9 cellular contexts compared by ENCODE assay signal in the genomic region with DNA sequence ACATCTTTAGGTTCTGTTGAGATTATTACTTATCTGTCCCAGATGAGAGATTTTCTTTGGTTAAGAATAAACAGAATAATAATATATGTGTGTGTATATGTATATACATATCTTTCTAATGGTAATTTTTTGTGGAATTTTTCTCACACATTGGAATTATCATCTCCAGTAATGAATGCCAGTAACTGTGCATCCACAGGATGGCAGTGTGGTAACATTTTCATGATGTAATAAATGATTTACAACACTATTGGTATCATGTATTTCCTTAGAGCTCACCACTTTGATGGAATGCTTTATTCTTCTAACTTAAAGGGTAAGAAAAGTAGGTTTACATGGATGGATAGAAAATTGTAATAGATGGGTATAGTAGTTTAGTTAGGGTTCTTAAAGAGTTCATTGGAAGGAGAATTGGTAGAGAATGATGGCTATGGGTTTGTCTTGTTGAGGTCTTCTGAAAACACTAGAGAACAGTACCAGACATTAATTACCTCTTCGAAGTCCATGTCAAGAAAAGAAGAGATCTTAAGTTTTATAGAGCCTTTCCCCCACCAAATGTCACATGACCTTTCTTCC.
DNase-seq lines count a peak whose midpoint lies in the region; ATAC-seq, FAIRE-seq and TF ChIP-seq lines count a peak whose summit lies in the region.
"Had no signal": no experiment of that assay in that cellular context is flagged by ENCODE, and none has a peak within 500 bp of the region (broad histone marks: within the 10 kb centered on the region; RNA-seq: fewer than 3 reads in every experiment).

No MANE protein-coding gene starts in this region.

- H3K4me3 Mint-ChIP-seq in H9, result no peak overlapping the region
- H3K4me3 Mint-ChIP-seq in activated naive CD4-positive, alpha-beta T cell treated with anti-CD3 and anti-CD28 coated beads, Interleukin-2, amount 10 ng/mL, durations not matched to agents 7 days and 5 days, result no peak overlapping the region
- H3K4me3 Mint-ChIP-seq: activated naive CD8-positive, alpha-beta T cell had no signal

- no peak overlapping the region for H3K9ac ChIP-seq in H9 (ENCODE audit: extremely low read depth, insufficient read length, low read length)

- H2AFZ ChIP-seq in H9 (ENCODE audit: low read length), result no peak overlapping the region

- H3K18ac ChIP-seq in H9 (ENCODE audit: insufficient read length, low read depth, low read length), result no peak overlapping the region

- no peak overlapping the region for H3K56ac ChIP-seq in H9 (ENCODE audit: insufficient read length, low read depth, low read length)

- H4K91ac ChIP-seq in H9 (ENCODE audit: insufficient read length, low read depth, low read length), result no peak overlapping the region

- TF ChIP-seq RAD21 in A549 (conservative IDR thresholded peaks at IDR 0.05 in 1 of 2, IDR thresholded peaks at IDR 0.05 in 1 of 2), result peak; percentile 60 to 63

- no peak overlapping the region for H2BK120ac ChIP-seq in H9 (ENCODE audit: low read depth, low read length, poor library complexity, severe bottlenecking)

- intact Hi-C loops in adrenal gland (cut with DNase I), result no loop called here

- TF ChIP-seq POLR2A in A549 (IDR thresholded peaks at IDR 0.05; ENCODE audit: low read length), result no peak
- no peak for TF ChIP-seq POLR2A in adrenal gland (IDR thresholded peaks at IDR 0.05)

- DNase-seq in A549 (ENCODE audit: low read depth in 1 of 2, low spot score in 1 of 2) (peak; percentile 19 to 44), H9 (no peak), adrenal gland (peak in 2 of 7 donors; percentile 44 to 45), inferior parietal cortex (ENCODE audit: extremely low spot score) (peak; percentile 62), cerebellar nuclear complex (lab: John Stamatoyannopoulos, UW) (no peak), ecto neural progenitor cell (ENCODE audit: low spot score) (no peak), NCI-H1694 (lab: John Stamatoyannopoulos, UW) (no peak)
- DNase-seq in activated naive CD4-positive, alpha-beta T cell treated with anti-CD3 and anti-CD28 coated beads, Interleukin-2, amount 10 ng/mL, durations not matched to agents 7 days and 5 days, result no peak

- CTCF ChIA-PET in A549 (lab: Yijun Ruan, JAX), result interaction anchor here (0.7 kb wide), 1 partner anchor 156 kb away, joined by 3 read pairs; no protein-coding TSS in a partner anchor
- CTCF ChIA-PET in activated naive CD4-positive, alpha-beta T cell treated with anti-CD3 and anti-CD28 coated beads, Interleukin-2, amount 10 ng/mL, durations not matched to agents 7 days and 5 days (lab: Charles Lee), result interaction anchor here (1.0 kb wide), 2 partner anchors 85 to 156 kb away, joined by 3 read pairs; no protein-coding TSS in a partner anchor

- H3K4me3 ChIP-seq in A549, result no peak overlapping the region
- no peak overlapping the region for H3K4me3 ChIP-seq in adrenal gland

- H2AK5ac ChIP-seq in H9 (ENCODE audit: insufficient read length, low read length), result no peak overlapping the region

- peak; percentile 54 for TF ChIP-seq CTCF in A549 (IDR thresholded peaks at IDR 0.05)
- TF ChIP-seq CTCF in H9 (conservative IDR thresholded peaks at IDR 0.05), result peak; percentile 67
- peak; percentile 17 to 64 (median 58) for TF ChIP-seq CTCF in adrenal gland (IDR thresholded peaks at IDR 0.05)

- no peak overlapping the region for H3K27ac Mint-ChIP-seq in H9
- H3K27ac Mint-ChIP-seq in activated naive CD4-positive, alpha-beta T cell treated with anti-CD3 and anti-CD28 coated beads, Interleukin-2, amount 10 ng/mL, durations not matched to agents 7 days and 5 days, result no peak overlapping the region

- peaks cover 2% of the 10 kb centered on the region; the same call in 1 of the 2 replicates for H3K79me2 ChIP-seq in H9 (ENCODE audit: insufficient read depth, low read length)

- H4K20me1 ChIP-seq in H9 (ENCODE audit: control insufficient read depth, insufficient read depth, insufficient read length), result no peaks in the 10 kb centered on the region

- H3T11ph ChIP-seq in H9 (ENCODE audit: low read length), result no peak overlapping the region

- H2BK15ac ChIP-seq in H9 (ENCODE audit: low read depth, low read length), result no peak overlapping the region

- H3K9me3 ChIP-seq in A549, result peaks cover 10% of the 10 kb centered on the region
- no peaks in the 10 kb centered on the region for H3K9me3 ChIP-seq in H9 (ENCODE audit: control insufficient read depth, low read depth, low read length)
- peaks cover 0 to 6% (median 0%) of the 10 kb centered on the region in 3 donors for H3K9me3 ChIP-seq in adrenal gland (replicated peaks in 1 of 3)

- H4K5ac ChIP-seq in H9 (ENCODE audit: insufficient read length, low read depth, low read length), result no peak overlapping the region

- H2BK12ac ChIP-seq in H9 (ENCODE audit: insufficient read length, low read depth, low read length), result no peak overlapping the region

- no peak overlapping the region for H2BK5ac ChIP-seq in H9 (ENCODE audit: insufficient read length, low read length)

- no peak for TF ChIP-seq EP300 in A549 (IDR thresholded peaks at IDR 0.05)

- H3K27ac ChIP-seq in A549 (no peak overlapping the region), H9 (ENCODE audit: insufficient read length, low read depth, low read length) (no peak overlapping the region), adrenal gland (no peak overlapping the region)

- H3K4me1 ChIP-seq in A549, result peaks cover 18% of the 10 kb centered on the region
- no peaks in the 10 kb centered on the region for H3K4me1 ChIP-seq in H9 (ENCODE audit: insufficient read depth, low read length)
- peaks cover 0 to 10% of the 10 kb centered on the region in 2 donors for H3K4me1 ChIP-seq in adrenal gland (replicated peaks in 1 of 2)

- H3K14ac ChIP-seq in H9 (ENCODE audit: insufficient read depth, low read length), result no peak overlapping the region

- no peak overlapping the region for H3K23ac ChIP-seq in H9 (ENCODE audit: insufficient read length, low read depth, low read length)

- H3K36me3 ChIP-seq in adrenal gland (replicated peaks in 1 of 2), result no peaks in the 10 kb centered on the region

- H3K79me1 ChIP-seq in H9 (ENCODE audit: insufficient read depth, low read depth, low read length, poor library complexity, severe bottlenecking), result no peaks in the 10 kb centered on the region

- peaks cover 20 to 21% of the 10 kb centered on the region in 2 experiments for H3K9me3 Mint-ChIP-seq in H9
- peaks cover 24% of the 10 kb centered on the region for H3K9me3 Mint-ChIP-seq in activated naive CD4-positive, alpha-beta T cell treated with anti-CD3 and anti-CD28 coated beads, Interleukin-2, amount 10 ng/mL, durations not matched to agents 7 days and 5 days

- no peak overlapping the region for H3K4me2 ChIP-seq in A549
- H3K4me2 ChIP-seq in H9 (ENCODE audit: insufficient read depth, insufficient read length, low read length), result no peak overlapping the region

- POLR2A ChIA-PET in A549 (lab: Yijun Ruan, JAX), result no interaction called here

- H3K27me3 ChIP-seq in H9 (ENCODE audit: insufficient read depth, low read length) (no peaks in the 10 kb centered on the region), adrenal gland (no peaks in the 10 kb centered on the region)

- H3K23me2 ChIP-seq in H9 (ENCODE audit: insufficient read length, low read depth, low read length, poor library complexity, severe bottlenecking), result no peaks in the 10 kb centered on the region

- H3K27me3 Mint-ChIP-seq in H9 (ENCODE audit: low read depth), result no peaks in the 10 kb centered on the region
- H3K27me3 Mint-ChIP-seq in activated naive CD4-positive, alpha-beta T cell treated with anti-CD3 and anti-CD28 coated beads, Interleukin-2, amount 10 ng/mL, durations not matched to agents 7 days and 5 days, result no peaks in the 10 kb centered on the region
- H3K27me3 Mint-ChIP-seq: activated naive CD8-positive, alpha-beta T cell had no signal

- no peak overlapping the region for H3K4ac ChIP-seq in H9 (ENCODE audit: low read depth, low read length)

- no peak overlapping the region for H4K8ac ChIP-seq in H9 (replicated peaks; ENCODE audit: insufficient read length, low read depth, low read length)

- peak; percentile 93 for FAIRE-seq in A549 (lab: Jason Lieb, UNC)

- H2BK20ac ChIP-seq in H9 (ENCODE audit: low read depth, low read length, poor library complexity, severe bottlenecking), result no peak overlapping the region

- ATAC-seq in A549, result peak in 1 of 2 experiments; percentile 71; a peak in 3 of 6 replicates

- WGBS in A549 (ENCODE audit: missing lambda C conversion rate), result 88% methylated on average over 1 of the region's 1 CpG
- WGBS in H9 (ENCODE audit: extremely low coverage, insufficient read length, low lambda C conversion rate), result no CpG with 5 or more reads among the region's 1 CpG
- WGBS in adrenal gland, 4 donors, result 89 to 96% (median 92%) methylated on average over 1 of the region's 1 CpG

- H3K36me3 Mint-ChIP-seq in H9 (ENCODE audit: insufficient read depth in 1 of 3, low read depth in 3 of 3), result peaks cover 25 to 32% (median 26%) of the 10 kb centered on the region in 3 experiments
- peaks cover 79% of the 10 kb centered on the region for H3K36me3 Mint-ChIP-seq in activated naive CD4-positive, alpha-beta T cell treated with anti-CD3 and anti-CD28 coated beads, Interleukin-2, amount 10 ng/mL, durations not matched to agents 7 days and 5 days

- H3K4me1 Mint-ChIP-seq in H9, result peaks cover 3 to 7% of the 10 kb centered on the region in 2 experiments
- H3K4me1 Mint-ChIP-seq in activated naive CD4-positive, alpha-beta T cell treated with anti-CD3 and anti-CD28 coated beads, Interleukin-2, amount 10 ng/mL, durations not matched to agents 7 days and 5 days, result peaks cover 33% of the 10 kb centered on the region

TF ChIP-seq in A549, 52 proteins besides CTCF, POLR2A, EP300 and RAD21:
- TF ChIP-seq FOXS1 (CRISPR knock-in tag; IDR thresholded peaks at IDR 0.05) (no peak), SMC3 (IDR thresholded peaks at IDR 0.05) (peak; percentile 48; the same call in 2 of the 3 replicates)
- TF ChIP-seq, protein P1, sequence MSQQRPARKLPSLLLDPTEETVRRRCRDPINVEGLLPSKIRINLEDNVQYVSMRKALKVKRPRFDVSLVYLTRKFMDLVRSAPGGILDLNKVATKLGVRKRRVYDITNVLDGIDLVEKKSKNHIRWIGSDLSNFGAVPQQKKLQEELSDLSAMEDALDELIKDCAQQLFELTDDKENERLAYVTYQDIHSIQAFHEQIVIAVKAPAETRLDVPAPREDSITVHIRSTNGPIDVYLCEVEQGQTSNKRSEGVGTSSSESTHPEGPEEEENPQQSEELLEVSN (IDR thresholded peaks at IDR 0.05; ENCODE audit: borderline replicate concordance, low read depth), result no peak

Comparison
In these comparisons a context has a peak if more than half of its experiments do, and no peak if none do; other contexts are left out.
1. DNase-seq: peak in A549 (2 of 2) and inferior parietal cortex (single experiment); none in H9 (single experiment), cerebellar nuclear complex (0 of 2), ecto neural progenitor cell (single experiment), activated naive CD4-positive, alpha-beta T cell treated with anti-CD3 and anti-CD28 coated beads, Interleukin-2, amount 10 ng/mL, durations not matched to agents 7 days and 5 days (single experiment) and NCI-H1694 (single experiment).
2. Peak in every context shown above with its lines, with median percentiles within 50 percentile points of each other: CTCF ChIP-seq.